In the genomic region with DNA sequence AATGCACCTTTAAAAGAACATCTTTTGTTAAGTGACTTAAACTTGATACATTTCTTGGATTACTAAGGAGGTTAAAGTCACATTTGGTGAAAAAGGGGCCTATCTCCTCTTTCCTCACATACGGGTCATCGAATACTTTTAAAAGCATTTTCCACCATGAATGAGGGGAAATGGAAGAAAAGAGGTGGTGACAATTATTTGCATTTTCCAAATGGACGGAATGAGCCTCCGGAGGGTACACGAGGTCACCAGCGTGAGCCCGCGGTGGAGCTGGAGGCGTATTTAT, we compare ENCODE assay signal across 8 cellular contexts. TPM values are rescaled to one million over a fixed set of nuclear protein-coding genes. Genes with fewer than 3 reads are reported as not detected.
DNase-seq lines count a peak whose midpoint lies in the region; ATAC-seq, FAIRE-seq and TF ChIP-seq lines count a peak whose summit lies in the region.

No MANE protein-coding gene starts in this region.

- H3K4me1 ChIP-seq in kidney (ENCODE audit: control insufficient read depth in 1 of 2, insufficient read depth in 1 of 2, low read depth in 1 of 2, low read length in 2 of 2) (peaks cover 3 to 8% of the 10 kb centered on the region in 2 donors), thymus (ENCODE audit: control insufficient read depth, insufficient read depth, low read length) (peaks cover 6% of the 10 kb centered on the region)

- peak overlapping the region; percentile 74 to 78 for H3K4me3 ChIP-seq in kidney (ENCODE audit: low read length in 2 of 2)
- peak overlapping the region; percentile 72 for H3K4me3 ChIP-seq in thymus (ENCODE audit: low read length)

- DNase-seq in activated T-cell treated with anti-CD3 and anti-CD28 coated beads, Interleukin-2, amount 50 U/mL, for 24 hours = no peak
- DNase-seq in activated T-cell treated with anti-CD3 and anti-CD28 coated beads, Interleukin-2, amount 50 U/mL, for 48 hours = no peak
- no peak for DNase-seq in activated naive CD4-positive, alpha-beta T cell treated with anti-CD3 and anti-CD28 coated beads, Interleukin-2, amount 50 U/mL, for 72 hours (ENCODE audit: low spot score in 2 of 2)
- DNase-seq in kidney (no peak), NCI-H510A treated with DMSO at 0.1 percent for 48 hours (lab: John Stamatoyannopoulos, UW) (no peak), cerebellar nuclear complex (lab: John Stamatoyannopoulos, UW) (no peak), iPS-NIHi7 (ENCODE audit: extremely low spot score) (no peak)

- H3K36me3 ChIP-seq in kidney (ENCODE audit: control insufficient read depth in 1 of 2, insufficient read depth in 2 of 2, low read length in 2 of 2) (no peaks in the 10 kb centered on the region), thymus (ENCODE audit: control insufficient read depth, insufficient read depth) (no peaks in the 10 kb centered on the region)

- H3K27me3 Mint-ChIP-seq in activated T-cell treated with anti-CD3 and anti-CD28 coated beads, Interleukin-2, amount 50 U/mL, for 24 hours = peaks cover 29% of the 10 kb centered on the region

- intact Hi-C loops in kidney (cut with DNase I) = no loop called here

- peak overlapping the region; percentile 80 for H3K27ac Mint-ChIP-seq in activated T-cell treated with anti-CD3 and anti-CD28 coated beads, Interleukin-2, amount 50 U/mL, for 24 hours
- H3K27ac Mint-ChIP-seq in activated naive CD4-positive, alpha-beta T cell treated with anti-CD3 and anti-CD28 coated beads, Interleukin-2, amount 50 U/mL, for 72 hours = peak overlapping the region; percentile 31 to 84

- peak overlapping the region; percentile 46 to 86 for H3K9ac ChIP-seq in kidney (ENCODE audit: low read length in 2 of 2)

- 24% methylated on average over 9 of the region's 9 CpGs for WGBS in thymus

- H3K36me3 Mint-ChIP-seq in activated T-cell treated with anti-CD3 and anti-CD28 coated beads, Interleukin-2, amount 50 U/mL, for 24 hours (ENCODE audit: low read depth) = peaks cover 3% of the 10 kb centered on the region
- peaks cover 0 to 11% of the 10 kb centered on the region in 2 donors for H3K36me3 Mint-ChIP-seq in activated naive CD4-positive, alpha-beta T cell treated with anti-CD3 and anti-CD28 coated beads, Interleukin-2, amount 50 U/mL, for 72 hours

- H3K9me3 Mint-ChIP-seq in activated T-cell treated with anti-CD3 and anti-CD28 coated beads, Interleukin-2, amount 50 U/mL, for 24 hours = no peaks in the 10 kb centered on the region
- no peaks in the 10 kb centered on the region for H3K9me3 Mint-ChIP-seq in activated naive CD4-positive, alpha-beta T cell treated with anti-CD3 and anti-CD28 coated beads, Interleukin-2, amount 50 U/mL, for 72 hours

- no peak for TF ChIP-seq CTCF in kidney (IDR thresholded peaks at IDR 0.05; ENCODE audit: borderline replicate concordance, extremely low read depth, insufficient read depth)

- H3K27me3 ChIP-seq in thymus (ENCODE audit: control insufficient read depth, insufficient read depth) = peaks cover 43% of the 10 kb centered on the region

- H3K4me3 Mint-ChIP-seq in activated T-cell treated with anti-CD3 and anti-CD28 coated beads, Interleukin-2, amount 50 U/mL, for 24 hours = peak overlapping the region; percentile 78

- H3K4me1 Mint-ChIP-seq in activated T-cell treated with anti-CD3 and anti-CD28 coated beads, Interleukin-2, amount 50 U/mL, for 24 hours (ENCODE audit: low read depth) = peaks cover 30% of the 10 kb centered on the region

- H3K27ac ChIP-seq in kidney (ENCODE audit: low read depth in 2 of 2, low read length in 2 of 2) = peak overlapping the region; percentile 90 to 94
- H3K27ac ChIP-seq in thymus (ENCODE audit: low read depth) = peak overlapping the region; percentile 25

- no peak for ATAC-seq in activated naive CD4-positive, alpha-beta T cell treated with anti-CD3 and anti-CD28 coated beads, Interleukin-2, amount 50 U/mL, for 72 hours

- FAIRE-seq in kidney (lab: Jason Lieb, UNC) = no peak

- H3K9me3 ChIP-seq in kidney (ENCODE audit: control insufficient read depth in 1 of 2, low read length in 2 of 2) (no peaks in the 10 kb centered on the region), thymus (ENCODE audit: control insufficient read depth) (no peaks in the 10 kb centered on the region)

RNA-seq across cellular contexts. Expression of a gene that starts 1.0 kb away (rescaled TPM):
- 10 to 100 TPM in 1 of 2 donors, 1 to 10 TPM in 1; 3.5 to 14.6 TPM for total RNA-seq in activated naive CD4-positive, alpha-beta T cell treated with anti-CD3 and anti-CD28 coated beads, Interleukin-2, amount 50 U/mL, for 72 hours
- total RNA-seq in kidney = 37.4 TPM
- polyA plus RNA-seq in kidney (ENCODE audit: insufficient read depth, low read depth, low replicate concordance) (7.9 TPM), thymus (5.5 TPM)
